In genomic region chr11:64384981-64385952, GRCh38 we compare ENCODE assay signal across 11 cellular contexts. TPM values are rescaled to one million over a fixed set of nuclear protein-coding genes. Genes with fewer than 3 reads are reported as not detected.
DNase-seq lines count a peak whose midpoint lies in the region; ATAC-seq and TF ChIP-seq lines count a peak whose summit lies in the region.
"Had no signal": no experiment of that assay in that cellular context is flagged by ENCODE, and none has a peak within 500 bp of the region (broad histone marks: within the 10 kb centered on the region; RNA-seq: fewer than 3 reads in every experiment).

No MANE protein-coding gene starts in this region.

- peaks cover 29 to 100% (median 88%) of the 10 kb centered on the region in 10 experiments for H3K4me1 ChIP-seq in BLaER1 treated with 17β-estradiol and CSF1 and Interleukin-3, amounts not matched to agents 10 nM and 100 nM
- H3K4me1 ChIP-seq in ascending aorta = peaks cover 7 to 12% of the 10 kb centered on the region in 2 donors

- H3K9me3 ChIP-seq in BLaER1 treated with 17β-estradiol and CSF1 and Interleukin-3, amounts not matched to agents 10 nM and 100 nM (replicated peaks in 1 of 11) = peaks cover 7 to 25% (median 12%) of the 10 kb centered on the region in 11 experiments
- no peaks in the 10 kb centered on the region for H3K9me3 ChIP-seq in ascending aorta

- no peak overlapping the region for H3K27ac Mint-ChIP-seq in activated T-helper 17 cell treated with anti-CD3 and anti-CD28 coated beads, Interleukin-2, amount 50 U/mL, for 72 hours
- H3K27ac Mint-ChIP-seq: activated CD4-positive, alpha-beta memory T cell treated with anti-CD3 and anti-CD28 coated beads for 36 hours; activated naive CD8-positive, alpha-beta T cell treated with anti-CD3 and anti-CD28 coated beads, Interleukin-2, amount 10 ng/mL, durations not matched to agents 7 days and 5 days had no signal

- H3K36me3 ChIP-seq in BLaER1 treated with 17β-estradiol and CSF1 and Interleukin-3, amounts not matched to agents 10 nM and 100 nM = peaks cover 0 to 24% (median 12%) of the 10 kb centered on the region in 11 experiments; a peak in 14 of 22 replicates
- no peaks in the 10 kb centered on the region for H3K36me3 ChIP-seq in ascending aorta

- in situ Hi-C loops in GM13977 (cut with MboI; ENCODE audit: low pct_unique_long_range_greater_than_20kb, low sequenced_read_pairs, unreplicated experiment) = no loop called here

- no peaks in the 10 kb centered on the region for H3K4me1 Mint-ChIP-seq in activated T-helper 17 cell treated with anti-CD3 and anti-CD28 coated beads, Interleukin-2, amount 50 U/mL, for 72 hours

- peaks cover 3% of the 10 kb centered on the region for H3K27me3 Mint-ChIP-seq in activated T-helper 17 cell treated with anti-CD3 and anti-CD28 coated beads, Interleukin-2, amount 50 U/mL, for 72 hours
- H3K27me3 Mint-ChIP-seq: activated CD4-positive, alpha-beta memory T cell treated with anti-CD3 and anti-CD28 coated beads for 36 hours had no signal

- peaks cover 0 to 33% (median 0%) of the 10 kb centered on the region in 11 experiments; a peak in 8 of 22 replicates for H3K27me3 ChIP-seq in BLaER1 treated with 17β-estradiol and CSF1 and Interleukin-3, amounts not matched to agents 10 nM and 100 nM
- H3K27me3 ChIP-seq in ascending aorta = no peaks in the 10 kb centered on the region

- no peaks in the 10 kb centered on the region for H3K36me3 Mint-ChIP-seq in activated T-helper 17 cell treated with anti-CD3 and anti-CD28 coated beads, Interleukin-2, amount 50 U/mL, for 72 hours (ENCODE audit: low read depth)
- H3K36me3 Mint-ChIP-seq: activated CD4-positive, alpha-beta memory T cell treated with anti-CD3 and anti-CD28 coated beads for 36 hours; activated naive CD8-positive, alpha-beta T cell treated with anti-CD3 and anti-CD28 coated beads, Interleukin-2, amount 10 ng/mL, durations not matched to agents 7 days and 5 days had no signal

- peak overlapping the region; percentile 82 to 96 (median 92) for H3K4me2 ChIP-seq in BLaER1 treated with 17β-estradiol and CSF1 and Interleukin-3, amounts not matched to agents 10 nM and 100 nM

- DNase-seq in NB4 (ENCODE audit: low read depth) (peak; percentile 74), ascending aorta (ENCODE audit: low spot score in 2 of 2) (no peak), medulla oblongata (ENCODE audit: extremely low spot score) (peak; percentile 80), GM13977 (ENCODE audit: low spot score) (no peak), posterior vena cava (ENCODE audit: low spot score) (no peak)
- DNase-seq: activated CD4-positive, alpha-beta memory T cell treated with anti-CD3 and anti-CD28 coated beads for 36 hours; activated naive CD8-positive, alpha-beta T cell treated with anti-CD3 and anti-CD28 coated beads, Interleukin-2, amount 10 ng/mL, durations not matched to agents 7 days and 5 days; NCI-H1694 had no signal

- no peaks in the 10 kb centered on the region for H4K20me1 ChIP-seq in BLaER1 treated with 17β-estradiol and CSF1 and Interleukin-3, amounts not matched to agents 10 nM and 100 nM

- peaks cover 2% of the 10 kb centered on the region for H3K9me3 Mint-ChIP-seq in activated T-helper 17 cell treated with anti-CD3 and anti-CD28 coated beads, Interleukin-2, amount 50 U/mL, for 72 hours

- peak overlapping the region in 10 of 11 experiments; percentile 19 to 88 (median 78); a peak in 18 of 22 replicates for H3K27ac ChIP-seq in BLaER1 treated with 17β-estradiol and CSF1 and Interleukin-3, amounts not matched to agents 10 nM and 100 nM
- H3K27ac ChIP-seq in ascending aorta = peak overlapping the region; percentile 27 to 60

- peak overlapping the region in 9 of 11 experiments; percentile 48 to 72 (median 67); a peak in 18 of 22 replicates for H3K9ac ChIP-seq in BLaER1 treated with 17β-estradiol and CSF1 and Interleukin-3, amounts not matched to agents 10 nM and 100 nM

- no peak overlapping the region for H3K4me3 Mint-ChIP-seq in activated T-helper 17 cell treated with anti-CD3 and anti-CD28 coated beads, Interleukin-2, amount 50 U/mL, for 72 hours
- H3K4me3 Mint-ChIP-seq: activated CD4-positive, alpha-beta memory T cell treated with anti-CD3 and anti-CD28 coated beads for 36 hours; activated naive CD8-positive, alpha-beta T cell treated with anti-CD3 and anti-CD28 coated beads, Interleukin-2, amount 10 ng/mL, durations not matched to agents 7 days and 5 days had no signal

- no peak for TF ChIP-seq CTCF in NB4 (IDR thresholded peaks at IDR 0.05; ENCODE audit: low read depth, low read length)
- no peak for TF ChIP-seq CTCF in ascending aorta (IDR thresholded peaks at IDR 0.05)
- TF ChIP-seq CTCF in GM13977 (IDR thresholded peaks at IDR 0.05; ENCODE audit: extremely low read depth, insufficient read depth, missing control alignments) = no peak

- intact Hi-C loops in ascending aorta (cut with DNase I) = no loop called here
- intact Hi-C loops in posterior vena cava (cut with DNase I) = no loop called here

- peak overlapping the region in 6 of 10 experiments; percentile 14 to 59 (median 32); a peak in 7 of 20 replicates for H3K4me3 ChIP-seq in BLaER1 treated with 17β-estradiol and CSF1 and Interleukin-3, amounts not matched to agents 10 nM and 100 nM
- H3K4me3 ChIP-seq in NB4 (ENCODE audit: low read depth, low read length) = no peak overlapping the region
- H3K4me3 ChIP-seq in ascending aorta = no peak overlapping the region

- TF ChIP-seq POLR2A in NB4 (IDR thresholded peaks at IDR 0.05; ENCODE audit: extremely low read depth, insufficient read length) = no peak

- no peak for ATAC-seq in GM18861 (IDR thresholded peaks at IDR 0.05; ENCODE audit: unreplicated experiment)
- ATAC-seq in activated T-helper 17 cell treated with anti-CD3 and anti-CD28 coated beads, Interleukin-2, amount 50 U/mL, for 72 hours (replicated peaks) = no peak

RNA-seq across cellular contexts. Expression of gene RPS6KA4, which starts 26.3 kb away (rescaled TPM):
- 81.5 TPM for total RNA-seq in ascending aorta
- total RNA-seq in posterior vena cava = 10 to 100 TPM; 29.2 to 33.5 TPM
- total RNA-seq in activated T-helper 17 cell treated with anti-CD3 and anti-CD28 coated beads, Interleukin-2, amount 50 U/mL, for 72 hours = 10 to 100 TPM; 14.8 to 33.3 TPM

RNA-seq across cellular contexts. Expression of gene CCDC88B, which starts 45.3 kb away (rescaled TPM):
- total RNA-seq in ascending aorta (5.1 TPM), posterior vena cava (1 to 10 TPM; 7.0 to 9.5 TPM)
- total RNA-seq in activated T-helper 17 cell treated with anti-CD3 and anti-CD28 coated beads, Interleukin-2, amount 50 U/mL, for 72 hours = 100 to 1,000 TPM; 120 to 125 TPM

Comparison
In these comparisons a context has a peak if more than half of its experiments do, and no peak if none do; other contexts are left out.
1. H3K4me3 ChIP-seq: peak in BLaER1 treated with 17β-estradiol and CSF1 and Interleukin-3, amounts not matched to agents 10 nM and 100 nM (6 of 10); none in NB4 (single experiment) and ascending aorta (0 of 2).
2. DNase-seq: peak in NB4 (single experiment) and medulla oblongata (single experiment); none in ascending aorta (0 of 2), GM13977 (single experiment) and posterior vena cava (single experiment).
3. RNA of gene CCDC88B, which starts 45.3 kb away (total RNA-seq): 120 to 125 TPM in activated T-helper 17 cell treated with anti-CD3 and anti-CD28 coated beads, Interleukin-2, amount 50 U/mL, for 72 hours; 7.0 to 9.5 TPM in posterior vena cava and 5.1 TPM in ascending aorta (single experiment); every median in the first group is over 10 times any median in the second.